In genomic region chr4:133320576-133321170, GRCh38 we compare ENCODE assay signal across 9 cellular contexts.
DNase-seq lines count a peak whose midpoint lies in the region; ATAC-seq and TF ChIP-seq lines count a peak whose summit lies in the region.
"Had no signal": no experiment of that assay in that cellular context is flagged by ENCODE, and none has a peak within 500 bp of the region (broad histone marks: within the 10 kb centered on the region; RNA-seq: fewer than 3 reads in every experiment).

No MANE protein-coding gene starts in this region.

- H3K4me1 ChIP-seq in RWPE2 (ENCODE audit: insufficient read depth, poor library complexity, severe bottlenecking): no peaks in the 10 kb centered on the region
- H3K4me1 ChIP-seq: parathyroid adenoma had no signal

- no peaks in the 10 kb centered on the region for H3K27me3 ChIP-seq in RWPE2 (ENCODE audit: insufficient read depth, poor library complexity, severe bottlenecking)

- H3K27ac Mint-ChIP-seq in activated T-helper 2 cell treated with anti-CD3 and anti-CD28 coated beads, Interferon-gamma antibody, Interleukin-2, Interleukin-4, amounts not matched to agents 10 μg/mL and 5 μg/mL and 100 μg/mL, durations not matched to agents 14 hours and 24 hours and 36 hours: no peak overlapping the region

- ATAC-seq in GM19455 (IDR thresholded peaks at IDR 0.05; ENCODE audit: unreplicated experiment): peak; percentile 73
- peak; percentile 50 for ATAC-seq in HG03575 (IDR thresholded peaks at IDR 0.05; ENCODE audit: extremely low read depth, insufficient number of reproducible peaks, low FRiP score, unreplicated experiment)
- peak; percentile 57; the same call in 2 of the 3 replicates for ATAC-seq in RWPE2 (ENCODE audit: low read depth)
- ATAC-seq in HG02763 (IDR thresholded peaks at IDR 0.05; ENCODE audit: unreplicated experiment): no peak

- peak; percentile 44 for DNase-seq in DMS114 treated with DMSO at 0.1 percent for 48 hours (lab: John Stamatoyannopoulos, UW; ENCODE audit: unreplicated experiment)
- no peak for DNase-seq in RWPE2 (ENCODE audit: low spot score)
- DNase-seq in globus pallidus (ENCODE audit: low spot score): peak; percentile 27
- DNase-seq in activated T-helper 2 cell treated with anti-CD3 and anti-CD28 coated beads, Interferon-gamma antibody, Interleukin-2, Interleukin-4, amounts not matched to agents 10 μg/mL and 5 μg/mL and 100 μg/mL, durations not matched to agents 14 hours and 24 hours and 36 hours (ENCODE audit: low spot score): no peak
- DNase-seq in activated T-cell treated with anti-CD3 and anti-CD28 coated beads for 4 hours: no peak

- H3K9me3 ChIP-seq in RWPE2 (ENCODE audit: severe bottlenecking): no peaks in the 10 kb centered on the region

- peak; percentile 74 for TF ChIP-seq CTCF in RWPE2 (IDR thresholded peaks at IDR 0.05; ENCODE audit: poor library complexity, severe bottlenecking)

- no peaks in the 10 kb centered on the region for H3K36me3 ChIP-seq in RWPE2 (ENCODE audit: low read depth)

- no peak overlapping the region for H3K4me3 ChIP-seq in RWPE2 (ENCODE audit: severe bottlenecking)

- no peaks in the 10 kb centered on the region for H3K36me3 Mint-ChIP-seq in activated T-helper 2 cell treated with anti-CD3 and anti-CD28 coated beads, Interferon-gamma antibody, Interleukin-2, Interleukin-4, amounts not matched to agents 10 μg/mL and 5 μg/mL and 100 μg/mL, durations not matched to agents 14 hours and 24 hours and 36 hours (ENCODE audit: low read depth)

- no peaks in the 10 kb centered on the region for H3K27me3 Mint-ChIP-seq in activated T-helper 2 cell treated with anti-CD3 and anti-CD28 coated beads, Interferon-gamma antibody, Interleukin-2, Interleukin-4, amounts not matched to agents 10 μg/mL and 5 μg/mL and 100 μg/mL, durations not matched to agents 14 hours and 24 hours and 36 hours (ENCODE audit: low read depth)

- no peaks in the 10 kb centered on the region for H3K9me3 Mint-ChIP-seq in activated T-helper 2 cell treated with anti-CD3 and anti-CD28 coated beads, Interferon-gamma antibody, Interleukin-2, Interleukin-4, amounts not matched to agents 10 μg/mL and 5 μg/mL and 100 μg/mL, durations not matched to agents 14 hours and 24 hours and 36 hours

- H3K4me3 Mint-ChIP-seq in activated T-helper 2 cell treated with anti-CD3 and anti-CD28 coated beads, Interferon-gamma antibody, Interleukin-2, Interleukin-4, amounts not matched to agents 10 μg/mL and 5 μg/mL and 100 μg/mL, durations not matched to agents 14 hours and 24 hours and 36 hours (ENCODE audit: low read depth): no peak overlapping the region

- H3K27ac ChIP-seq in RWPE2 (ENCODE audit: poor library complexity, severe bottlenecking): no peak overlapping the region
- H3K27ac ChIP-seq: parathyroid adenoma had no signal

- intact Hi-C loops in activated T-helper 2 cell treated with anti-CD3 and anti-CD28 coated beads, Interferon-gamma antibody, Interleukin-2, Interleukin-4, amounts not matched to agents 10 μg/mL and 5 μg/mL and 100 μg/mL, durations not matched to agents 14 hours and 24 hours and 36 hours (cut with micrococcal nuclease): no loop called here

- H3K4me1 Mint-ChIP-seq in activated T-helper 2 cell treated with anti-CD3 and anti-CD28 coated beads, Interferon-gamma antibody, Interleukin-2, Interleukin-4, amounts not matched to agents 10 μg/mL and 5 μg/mL and 100 μg/mL, durations not matched to agents 14 hours and 24 hours and 36 hours (ENCODE audit: low read depth): no peaks in the 10 kb centered on the region

Comparison
In these comparisons a context has a peak if more than half of its experiments do, and no peak if none do; other contexts are left out.
1. DNase-seq: peak in DMS114 treated with DMSO at 0.1 percent for 48 hours (single experiment) and globus pallidus (single experiment); none in RWPE2 (single experiment), activated T-helper 2 cell treated with anti-CD3 and anti-CD28 coated beads, Interferon-gamma antibody, Interleukin-2, Interleukin-4, amounts not matched to agents 10 μg/mL and 5 μg/mL and 100 μg/mL, durations not matched to agents 14 hours and 24 hours and 36 hours (single experiment) and activated T-cell treated with anti-CD3 and anti-CD28 coated beads for 4 hours (single experiment).